11 cellular contexts compared by ENCODE assay signal in the genomic region with DNA sequence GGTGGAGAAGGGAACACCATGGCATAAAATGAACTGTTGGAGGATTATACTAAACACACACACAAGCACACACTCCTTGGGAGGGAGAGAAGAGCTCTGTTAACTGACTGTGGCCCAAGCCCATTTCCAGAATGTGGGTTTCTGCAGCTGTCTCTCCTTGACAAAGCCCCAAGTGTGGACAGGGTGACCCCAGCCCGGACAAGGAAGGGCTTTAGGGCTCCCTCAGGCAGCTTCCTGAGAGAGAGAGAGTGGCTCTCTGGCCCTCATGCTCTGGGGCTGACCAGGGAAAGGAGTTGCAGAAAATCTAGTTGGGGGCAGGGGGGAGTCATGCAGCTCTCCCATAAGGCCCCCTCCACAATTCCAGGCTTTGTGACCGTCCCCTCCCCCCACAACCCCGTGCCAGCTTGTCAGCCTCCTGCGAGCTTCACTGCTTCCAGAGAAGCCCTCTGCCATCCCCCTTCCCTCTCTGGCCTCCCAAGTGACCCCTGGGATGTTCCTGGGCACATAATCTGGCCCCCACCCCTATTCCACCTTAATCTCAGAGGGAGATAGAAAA. TPM values are rescaled to one million over a fixed set of nuclear protein-coding genes. Genes with fewer than 3 reads are reported as not detected.
DNase-seq lines count a peak whose midpoint lies in the region; ATAC-seq and TF ChIP-seq lines count a peak whose summit lies in the region.
"Had no signal": no experiment of that assay in that cellular context is flagged by ENCODE, and none has a peak within 500 bp of the region (broad histone marks: within the 10 kb centered on the region; RNA-seq: fewer than 3 reads in every experiment).

No MANE protein-coding gene starts in this region.

- no peak overlapping the region for H2AFZ ChIP-seq in neural progenitor cell (replicated peaks)

- no peaks in the 10 kb centered on the region for H4K20me1 ChIP-seq in neural progenitor cell (ENCODE audit: low read depth)

- H3K36me3 Mint-ChIP-seq in glutamatergic neuron (ENCODE audit: unreplicated experiment) (no peaks in the 10 kb centered on the region), neural progenitor cell (peaks cover 2% of the 10 kb centered on the region)

- H3K9me3 Mint-ChIP-seq in glutamatergic neuron (ENCODE audit: unreplicated experiment) (no peaks in the 10 kb centered on the region), neural progenitor cell (peaks cover 24% of the 10 kb centered on the region)

- DNase-seq in Right ventricle myocardium inferior (ENCODE audit: missing footprints) (no peak), cardiac septum (ENCODE audit: low spot score) (no peak), glutamatergic neuron (peak; percentile 14), neural progenitor cell (ENCODE audit: low spot score) (peak; percentile 4), SW480 (ENCODE audit: low spot score) (no peak), HUDEP-2 (lab: John Stamatoyannopoulos, UW; ENCODE audit: unreplicated experiment in 76 of 76) (no peak), NCI-H2227 treated with DMSO at 0.1 percent for 48 hours (lab: John Stamatoyannopoulos, UW) (no peak)
- DNase-seq: activated CD4-positive, CD25-positive, alpha-beta regulatory T cell; AML-193; cortex of kidney had no signal

- H3K36me3 ChIP-seq in neural progenitor cell = peaks cover 4% of the 10 kb centered on the region

- H3K4me3 Mint-ChIP-seq in glutamatergic neuron (ENCODE audit: unreplicated experiment) = peak overlapping the region; percentile 89
- peak overlapping the region; percentile 84 for H3K4me3 Mint-ChIP-seq in neural progenitor cell

- H3K79me2 ChIP-seq in neural progenitor cell (ENCODE audit: low read depth) = peaks cover 54% of the 10 kb centered on the region

- H3K9ac ChIP-seq in neural progenitor cell = no peak overlapping the region

- peak overlapping the region; percentile 51 for H3K4me3 ChIP-seq in neural progenitor cell

- ATAC-seq in Right ventricle myocardium inferior = peak; percentile 26
- no peak for ATAC-seq in GM21717 (IDR thresholded peaks at IDR 0.05; ENCODE audit: unreplicated experiment)

- peaks cover 4% of the 10 kb centered on the region for H3F3A ChIP-seq in neural progenitor cell (ENCODE audit: low read depth)

- H3K4me1 ChIP-seq in neural progenitor cell = peaks cover 7% of the 10 kb centered on the region

- peak overlapping the region; percentile 53 for H3K27ac ChIP-seq in neural progenitor cell

- H3K4me1 Mint-ChIP-seq in glutamatergic neuron (ENCODE audit: low read depth, unreplicated experiment) = peaks cover 3% of the 10 kb centered on the region
- peaks cover 16% of the 10 kb centered on the region for H3K4me1 Mint-ChIP-seq in neural progenitor cell

- intact Hi-C loops in Right ventricle myocardium inferior (cut with DNase I) = no loop called here
- intact Hi-C loops in cardiac septum (cut with DNase I) = no loop called here

- H3K9me3 ChIP-seq in neural progenitor cell (ENCODE audit: low read depth) = peaks cover 8% of the 10 kb centered on the region

- H3K4me2 ChIP-seq in neural progenitor cell = peak overlapping the region; percentile 84

- H3K27ac Mint-ChIP-seq in glutamatergic neuron (ENCODE audit: unreplicated experiment) (peak overlapping the region; percentile 64), neural progenitor cell (peak overlapping the region; percentile 64)

- no peak for TF ChIP-seq CTCF in glutamatergic neuron (IDR thresholded peaks at IDR 0.05; ENCODE audit: partially characterized antibody, unreplicated experiment)
- no peak for TF ChIP-seq CTCF in neural progenitor cell (IDR thresholded peaks at IDR 0.05)

- no peaks in the 10 kb centered on the region for H3K27me3 ChIP-seq in neural progenitor cell

- H3K27me3 Mint-ChIP-seq in glutamatergic neuron (ENCODE audit: unreplicated experiment) (no peaks in the 10 kb centered on the region), neural progenitor cell (ENCODE audit: insufficient read depth, low read depth) (no peaks in the 10 kb centered on the region)

RNA-seq across cellular contexts. Expression of a gene that starts 0.6 kb away (rescaled TPM):
- 38.0 TPM for total RNA-seq in Right ventricle myocardium inferior
- total RNA-seq in cardiac septum = 55.8 TPM
- 138 TPM for total RNA-seq in glutamatergic neuron (ENCODE audit: unreplicated experiment)
- total RNA-seq in neural progenitor cell (ENCODE audit: low replicate concordance) = 49.7 and 53.0 TPM in 2 replicates

Comparison
In these comparisons a context has a peak if more than half of its experiments do, and no peak if none do; other contexts are left out.
1. DNase-seq: peak in glutamatergic neuron (single experiment) and neural progenitor cell (single experiment); none in Right ventricle myocardium inferior (single experiment), cardiac septum (single experiment), SW480 (single experiment), HUDEP-2 (0 of 76) and NCI-H2227 treated with DMSO at 0.1 percent for 48 hours (single experiment).